ENCODE assay signal across 20 cellular contexts in genomic region chr10:44883581-44884331, GRCh38. TPM values are rescaled to one million over a fixed set of nuclear protein-coding genes. Genes with fewer than 3 reads are reported as not detected.
DNase-seq lines count a peak whose midpoint lies in the region; ATAC-seq, FAIRE-seq and TF ChIP-seq lines count a peak whose summit lies in the region.
"Had no signal": no experiment of that assay in that cellular context is flagged by ENCODE, and none has a peak within 500 bp of the region (broad histone marks: within the 10 kb centered on the region; RNA-seq: fewer than 3 reads in every experiment).

No MANE protein-coding gene starts in this region.

- TF ChIP-seq POLR2A in K562 (conservative IDR thresholded peaks at IDR 0.05): no peak

- peaks cover 25 to 68% of the 10 kb centered on the region in 2 experiments for H3K27me3 ChIP-seq in K562 (ENCODE audit: control insufficient read depth in 2 of 2, insufficient read depth in 2 of 2, low read length in 2 of 2)
- H3K27me3 ChIP-seq: BE2C had no signal

- CTCF ChIA-PET in K562 (lab: Yijun Ruan, JAX; ENCODE audit: low intra/inter-chr PET ratio): no interaction called here

- H3K9me1 ChIP-seq in K562 (ENCODE audit: control insufficient read depth, insufficient read depth, low read length): no peaks in the 10 kb centered on the region

- H3K9me3 ChIP-seq in K562 (replicated peaks; ENCODE audit: control insufficient read depth, insufficient read depth, low read depth, low read length): no peaks in the 10 kb centered on the region
- H3K9me3 ChIP-seq: A549, BE2C had no signal

- DNase-seq in EH (ENCODE audit: low read depth) (peak; percentile 21), M059J (ENCODE audit: low read depth) (peak; percentile 32), K562 (ENCODE audit: extremely low read depth in 1 of 4, low spot score in 3 of 4) (peak in 1 of 4 experiments; percentile 12), islet precursor cell (peak; percentile 57), iPS-NIHi7 (ENCODE audit: extremely low spot score) (no peak), NCI-H2107 (lab: John Stamatoyannopoulos, UW) (no peak)
- no peak for DNase-seq in activated CD4-positive, alpha-beta T cell treated with anti-CD3 and anti-CD28 coated beads, Interleukin-2, amount 50 U/mL, for 48 hours
- no peak for DNase-seq in stimulated activated naive CD8-positive, alpha-beta T cell treated with anti-CD3 and anti-CD28 coated beads, Interleukin-15, amount 100 ng/mL, for 72 hours
- DNase-seq: BE2C; CD8-positive, alpha-beta T cell; COR-L47; DMS153; GM23248; H7 had no signal

- intact Hi-C loops in K562 (cut with micrococcal nuclease): no loop called here

- no peak for TF ChIP-seq RAD21 in K562 (CRISPR knock-in tag; conservative IDR thresholded peaks at IDR 0.05 in 1 of 2, IDR thresholded peaks at IDR 0.05 in 1 of 2)

- H2AFZ ChIP-seq in K562 (ENCODE audit: low read depth, low read length): no peak overlapping the region
- H2AFZ ChIP-seq: GM23248 had no signal

- BruUV-seq in K562 (replicated peaks; lab: Mats Ljungman, UMichigan): no TSS peak

- H3K27ac ChIP-seq in K562 (ENCODE audit: extremely low read depth, low read depth, low read length): no peak overlapping the region
- H3K27ac ChIP-seq: A549, GM23248 had no signal

- no peak overlapping the region for H3K4me3 ChIP-seq in K562
- H3K4me3 ChIP-seq: A549, GM23248 had no signal

- in situ Hi-C loops in K562 (cut with MboI): no loop called here

- H3K9me3 Mint-ChIP-seq in stimulated activated naive CD8-positive, alpha-beta T cell treated with anti-CD3 and anti-CD28 coated beads, Interleukin-15, amount 100 ng/mL, for 72 hours: no peaks in the 10 kb centered on the region
- H3K9me3 Mint-ChIP-seq: CD8-positive, alpha-beta T cell; IgD-negative memory B cell had no signal

- no peak overlapping the region for H3K27ac Mint-ChIP-seq in stimulated activated naive CD8-positive, alpha-beta T cell treated with anti-CD3 and anti-CD28 coated beads, Interleukin-15, amount 100 ng/mL, for 72 hours
- H3K27ac Mint-ChIP-seq: CD14-positive monocyte; CD8-positive, alpha-beta T cell; IgD-negative memory B cell had no signal

- no peak for TF ChIP-seq EP300 in K562 (IDR thresholded peaks at IDR 0.05; ENCODE audit: low read length)

- H3K4me3 Mint-ChIP-seq in stimulated activated naive CD8-positive, alpha-beta T cell treated with anti-CD3 and anti-CD28 coated beads, Interleukin-15, amount 100 ng/mL, for 72 hours: no peak overlapping the region
- H3K4me3 Mint-ChIP-seq: CD14-positive monocyte; CD8-positive, alpha-beta T cell; IgD-negative memory B cell had no signal

- POLR2A ChIA-PET in K562 (lab: Yijun Ruan, JAX): interaction anchor here (0.7 kb wide), 1 partner anchor 930 kb away, joined by 3 read pairs; no protein-coding TSS in a partner anchor

- no peaks in the 10 kb centered on the region for H3K79me2 ChIP-seq in K562 (ENCODE audit: control insufficient read depth, insufficient read depth, low read length)

- no peaks in the 10 kb centered on the region for H4K20me1 ChIP-seq in K562 (replicated peaks; ENCODE audit: control insufficient read depth, insufficient read depth, low read length)

- H3K4me1 Mint-ChIP-seq in stimulated activated naive CD8-positive, alpha-beta T cell treated with anti-CD3 and anti-CD28 coated beads, Interleukin-15, amount 100 ng/mL, for 72 hours: peaks cover 21% of the 10 kb centered on the region

- FAIRE-seq in K562 (lab: Jason Lieb, UNC): no peak
- FAIRE-seq: A549, D721Med had no signal

- H3K9ac ChIP-seq in K562 (ENCODE audit: insufficient read depth in 1 of 2, low read depth in 2 of 2, low read length in 2 of 2): no peak overlapping the region
- H3K9ac ChIP-seq: GM23248 had no signal

- ATAC-seq in K562: no peak
- ATAC-seq in stimulated activated naive CD8-positive, alpha-beta T cell treated with anti-CD3 and anti-CD28 coated beads, Interleukin-15, amount 100 ng/mL, for 72 hours: no peak
- ATAC-seq: A549; CD8-positive, alpha-beta T cell had no signal

- H3K4me2 ChIP-seq in K562 (ENCODE audit: insufficient read depth, low read length): no peak overlapping the region
- H3K4me2 ChIP-seq: A549 had no signal

- H3K36me3 ChIP-seq in K562 (ENCODE audit: control insufficient read depth, insufficient read depth, low read length): no peaks in the 10 kb centered on the region
- H3K36me3 ChIP-seq: BE2C had no signal

- peaks cover 29% of the 10 kb centered on the region for H3K27me3 Mint-ChIP-seq in stimulated activated naive CD8-positive, alpha-beta T cell treated with anti-CD3 and anti-CD28 coated beads, Interleukin-15, amount 100 ng/mL, for 72 hours

- 0% methylated on average over 9 of the region's 9 CpGs for WGBS in K562 (ENCODE audit: insufficient coverage, low coverage, missing lambda C conversion rate)

- H3K4me1 ChIP-seq in K562 (replicated peaks in 1 of 2; ENCODE audit: control insufficient read depth in 2 of 2, insufficient read depth in 2 of 2, low read length in 2 of 2): peaks cover 0 to under 1% of the 10 kb centered on the region in 2 experiments; a peak in 2 of 5 replicates
- H3K4me1 ChIP-seq: A549, BE2C had no signal

- TF ChIP-seq CTCF in K562 (IDR thresholded peaks at IDR 0.05 in 2 of 3, conservative IDR thresholded peaks at IDR 0.05 in 1 of 3; ENCODE audit: insufficient read depth in 2 of 3, low read depth in 1 of 3, low read length in 3 of 3): no peak

TF ChIP-seq in K562, 482 proteins besides CTCF, POLR2A, EP300 and RAD21 (continues in another document):
- TF ChIP-seq XRCC4 (IDR thresholded peaks at IDR 0.05; ENCODE audit: extremely low read depth, insufficient read depth, insufficient read length): no peak
- TF ChIP-seq JUN (IDR thresholded peaks at IDR 0.05; ENCODE audit: borderline replicate concordance, low read depth, low read length): no peak
- no peak for TF ChIP-seq JUN (CRISPR knock-in tag; IDR thresholded peaks at IDR 0.05; ENCODE audit: borderline replicate concordance)
- TF ChIP-seq CXXC5 (CRISPR knock-in tag; IDR thresholded peaks at IDR 0.05): no peak
- no peak for TF ChIP-seq E2F1 (CRISPR knock-in tag; IDR thresholded peaks at IDR 0.05)
- TF ChIP-seq ZNF316 (IDR thresholded peaks at IDR 0.05): peak; percentile 38; the same call in 1 of the 2 replicates
- TF ChIP-seq ZNF512 (tag; IDR thresholded peaks at IDR 0.05): no peak
- no peak for TF ChIP-seq EZH2 (IDR thresholded peaks at IDR 0.05; ENCODE audit: borderline replicate concordance, low read depth, low read length)
- TF ChIP-seq HEY1 (CRISPR knock-in tag; IDR thresholded peaks at IDR 0.05; ENCODE audit: borderline replicate concordance): no peak
- no peak for TF ChIP-seq USF2 (CRISPR knock-in tag; IDR thresholded peaks at IDR 0.05)

RNA-seq across cellular contexts. Expression of gene TMEM72, which starts 27.4 kb away (rescaled TPM):
- 2.2 TPM in 1 of 2 replicates, not detected in the other for total RNA-seq in M059J (2014; rRNA removed; shearing (Covaris generic))
- total RNA-seq in K562 (2011; cell fraction: chromatin; rRNA removed; ENCODE audit: low replicate concordance): not detected in 2 replicates
- total RNA-seq in K562 (2011; cell fraction: nucleolus; rRNA removed): not detected in 2 replicates
- not detected in 2 replicates for total RNA-seq in K562 (2011; cell fraction: nucleoplasm; rRNA removed)
- total RNA-seq in K562 (2014; rRNA removed) (not detected in 2 replicates), K562 (2014; rRNA removed; fragmentation: Illumina TruSeq; extraction: Trizol) (not detected in 2 replicates), K562 (2015; rRNA removed; fragmentation: Illumina TruSeq; extraction: Trizol) (not detected in 2 replicates), K562 (2021) (not detected in 2 replicates)
- polyA plus RNA-seq in K562 (2011; rRNA removed) (not detected in 2 replicates), K562 (2014; fragmentation: Illumina TruSeq; extraction: Trizol) (not detected in 2 replicates), K562 (2014; fragmentation: Nextera tagmentation; extraction: Ambion mirVana) (not detected), K562 (2014; rRNA removed) (not detected in 2 replicates)
- not detected in 2 replicates for polyA plus RNA-seq in K562 (2011; cell fraction: cytosol; rRNA removed)
- polyA plus RNA-seq in K562 (2011; cell fraction: nucleus; rRNA removed): not detected in 2 replicates
- polyA plus RNA-seq in K562 (2012): not detected in 2 replicates
- not detected in 2 replicates for polyA minus RNA-seq in K562 (2011; rRNA and poly(A)+ RNA removed)
- not detected in 2 replicates for polyA minus RNA-seq in K562 (2011; cell fraction: cytosol; rRNA and poly(A)+ RNA removed)
- polyA minus RNA-seq in K562 (2011; cell fraction: nucleus; rRNA and poly(A)+ RNA removed): not detected in 2 replicates
- total RNA-seq: CD8-positive, alpha-beta T cell; GM23248; H7; HT-29 had no signal
- polyA plus RNA-seq: A549, AG04450, CD14-positive monocyte, GM23248, IgD-negative memory B cell had no signal

Comparison
In these comparisons a context has a peak if more than half of its experiments do, and no peak if none do; other contexts are left out.
1. DNase-seq: peak in EH (single experiment), M059J (single experiment) and islet precursor cell (single experiment); none in activated CD4-positive, alpha-beta T cell treated with anti-CD3 and anti-CD28 coated beads, Interleukin-2, amount 50 U/mL, for 48 hours (0 of 2), iPS-NIHi7 (single experiment), NCI-H2107 (single experiment) and stimulated activated naive CD8-positive, alpha-beta T cell treated with anti-CD3 and anti-CD28 coated beads, Interleukin-15, amount 100 ng/mL, for 72 hours (0 of 2).